Comparison of ENCODE assay signal across 8 cellular contexts in genomic region chr2:235135990-235136561, GRCh38.
A peak's percentile ranks its signal among the peaks of the same experiment; 100 is the strongest.
DNase-seq lines count a peak whose midpoint lies in the region; ATAC-seq and TF ChIP-seq lines count a peak whose summit lies in the region.

No MANE protein-coding gene starts in this region.

- DNase-seq in Daoy (ENCODE audit: low read depth) (peak; percentile 86), LHCN-M2 (ENCODE audit: low read depth) (peak; percentile 78), body of pancreas (peak; percentile 82 to 88 (median 86)), iPS DF 6.9 (ENCODE audit: low read depth, low spot score) (peak; percentile 88)
- peak; percentile 44 for DNase-seq in stimulated activated CD4-positive, alpha-beta T cell treated with anti-CD3 and anti-CD28 coated beads, Interleukin-12 subunit alpha, Interleukin-12 subunit beta, amount 100 ng/mL, for 4 hours

- H3K4me1 ChIP-seq in body of pancreas: no peaks in the 10 kb centered on the region
- H3K4me1 ChIP-seq in iPS DF 6.9 (ENCODE audit: control insufficient read depth, insufficient read depth, low read length): no peaks in the 10 kb centered on the region

- no peaks in the 10 kb centered on the region for H3K4me1 Mint-ChIP-seq in stimulated activated memory B cell treated with anti-CD40 and anti-IgM and Interleukin-4, amounts not matched to agents 10 μg/mL and 1 μg/mL and 100 μg/mL, for 72 hours

- no peaks in the 10 kb centered on the region for H3K36me3 Mint-ChIP-seq in stimulated activated memory B cell treated with anti-CD40 and anti-IgM and Interleukin-4, amounts not matched to agents 10 μg/mL and 1 μg/mL and 100 μg/mL, for 72 hours

- intact Hi-C loops in body of pancreas (cut with DNase I): loop anchor here (5.0 kb wide), 1 partner anchor 606 kb away; no protein-coding TSS in a partner anchor

- WGBS in body of pancreas, 2 donors: 14 to 22% methylated on average over 19 of the region's 19 CpGs
- WGBS in iPS DF 6.9 (ENCODE audit: insufficient coverage, insufficient read length): no CpG with 5 or more reads among the region's 19 CpGs

- H3K27me3 Mint-ChIP-seq in stimulated activated memory B cell treated with anti-CD40 and anti-IgM and Interleukin-4, amounts not matched to agents 10 μg/mL and 1 μg/mL and 100 μg/mL, for 72 hours: peaks cover 31% of the 10 kb centered on the region

- no peak overlapping the region for H3K4me3 Mint-ChIP-seq in stimulated activated memory B cell treated with anti-CD40 and anti-IgM and Interleukin-4, amounts not matched to agents 10 μg/mL and 1 μg/mL and 100 μg/mL, for 72 hours

- no peak for TF ChIP-seq POLR2A in body of pancreas (IDR thresholded peaks at IDR 0.05)

- H3K36me3 ChIP-seq in body of pancreas (replicated peaks in 1 of 2; ENCODE audit: insufficient read depth in 1 of 2, low read depth in 2 of 2) (no peaks in the 10 kb centered on the region), iPS DF 6.9 (ENCODE audit: control insufficient read depth, insufficient read depth, low read length) (no peaks in the 10 kb centered on the region)

- no peak overlapping the region for H3K27ac Mint-ChIP-seq in stimulated activated memory B cell treated with anti-CD40 and anti-IgM and Interleukin-4, amounts not matched to agents 10 μg/mL and 1 μg/mL and 100 μg/mL, for 72 hours

- ATAC-seq in SK-N-SH treated with all-trans-retinoic acid at 6 μM for 48 hours: peak; percentile 97
- ATAC-seq in body of pancreas: peak; percentile 80
- ATAC-seq in HG03175 (IDR thresholded peaks at IDR 0.05; ENCODE audit: unreplicated experiment): no peak
- ATAC-seq in stimulated activated memory B cell treated with anti-CD40 and anti-IgM and Interleukin-4, amounts not matched to agents 10 μg/mL and 1 μg/mL and 100 μg/mL, for 72 hours: no peak

- H3K4me3 ChIP-seq in body of pancreas (no peak overlapping the region), iPS DF 6.9 (ENCODE audit: low read length) (no peak overlapping the region)

- TF ChIP-seq CTCF in body of pancreas (IDR thresholded peaks at IDR 0.05): peak; percentile 56 to 90 (median 78)

- H3K27ac ChIP-seq in body of pancreas (no peak overlapping the region), iPS DF 6.9 (ENCODE audit: low read length) (no peak overlapping the region)

- H3K9me3 Mint-ChIP-seq in stimulated activated memory B cell treated with anti-CD40 and anti-IgM and Interleukin-4, amounts not matched to agents 10 μg/mL and 1 μg/mL and 100 μg/mL, for 72 hours: no peaks in the 10 kb centered on the region

- no peaks in the 10 kb centered on the region for H3K27me3 ChIP-seq in body of pancreas
- no peaks in the 10 kb centered on the region for H3K27me3 ChIP-seq in iPS DF 6.9 (ENCODE audit: control insufficient read depth, insufficient read depth, low read length)

- H3K9me3 ChIP-seq in body of pancreas: no peaks in the 10 kb centered on the region
- no peaks in the 10 kb centered on the region for H3K9me3 ChIP-seq in iPS DF 6.9 (ENCODE audit: control insufficient read depth, insufficient read depth, low read length)

TF ChIP-seq in SK-N-SH treated with all-trans-retinoic acid at 6 μM for 48 hours, 23 proteins besides CTCF, POLR2A, EP300 and RAD21:
- TF ChIP-seq, protein P1, sequence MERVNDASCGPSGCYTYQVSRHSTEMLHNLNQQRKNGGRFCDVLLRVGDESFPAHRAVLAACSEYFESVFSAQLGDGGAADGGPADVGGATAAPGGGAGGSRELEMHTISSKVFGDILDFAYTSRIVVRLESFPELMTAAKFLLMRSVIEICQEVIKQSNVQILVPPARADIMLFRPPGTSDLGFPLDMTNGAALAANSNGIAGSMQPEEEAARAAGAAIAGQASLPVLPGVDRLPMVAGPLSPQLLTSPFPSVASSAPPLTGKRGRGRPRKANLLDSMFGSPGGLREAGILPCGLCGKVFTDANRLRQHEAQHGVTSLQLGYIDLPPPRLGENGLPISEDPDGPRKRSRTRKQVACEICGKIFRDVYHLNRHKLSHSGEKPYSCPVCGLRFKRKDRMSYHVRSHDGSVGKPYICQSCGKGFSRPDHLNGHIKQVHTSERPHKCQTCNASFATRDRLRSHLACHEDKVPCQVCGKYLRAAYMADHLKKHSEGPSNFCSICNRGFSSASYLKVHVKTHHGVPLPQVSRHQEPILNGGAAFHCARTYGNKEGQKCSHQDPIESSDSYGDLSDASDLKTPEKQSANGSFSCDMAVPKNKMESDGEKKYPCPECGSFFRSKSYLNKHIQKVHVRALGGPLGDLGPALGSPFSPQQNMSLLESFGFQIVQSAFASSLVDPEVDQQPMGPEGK (CRISPR knock-in tag; IDR thresholded peaks at IDR 0.05; ENCODE audit: borderline replicate concordance): no peak
- TF ChIP-seq ZNF8 (CRISPR knock-in tag; IDR thresholded peaks at IDR 0.05) (no peak), ZFP3 (CRISPR knock-in tag; IDR thresholded peaks at IDR 0.05) (no peak), CSDC2 (CRISPR knock-in tag; IDR thresholded peaks at IDR 0.05) (no peak), RARB (CRISPR knock-in tag; IDR thresholded peaks at IDR 0.05) (no peak)

Comparison
In these comparisons a context has a peak if more than half of its experiments do, and no peak if none do; other contexts are left out.
1. ATAC-seq: peak in SK-N-SH treated with all-trans-retinoic acid at 6 μM for 48 hours (single experiment) and body of pancreas (single experiment); none in HG03175 (single experiment) and stimulated activated memory B cell treated with anti-CD40 and anti-IgM and Interleukin-4, amounts not matched to agents 10 μg/mL and 1 μg/mL and 100 μg/mL, for 72 hours (single experiment).
2. Peak in every context shown above with its lines, with median percentiles within 50 percentile points of each other: DNase-seq.